29 cellular contexts compared by ENCODE assay signal in the genomic region with DNA sequence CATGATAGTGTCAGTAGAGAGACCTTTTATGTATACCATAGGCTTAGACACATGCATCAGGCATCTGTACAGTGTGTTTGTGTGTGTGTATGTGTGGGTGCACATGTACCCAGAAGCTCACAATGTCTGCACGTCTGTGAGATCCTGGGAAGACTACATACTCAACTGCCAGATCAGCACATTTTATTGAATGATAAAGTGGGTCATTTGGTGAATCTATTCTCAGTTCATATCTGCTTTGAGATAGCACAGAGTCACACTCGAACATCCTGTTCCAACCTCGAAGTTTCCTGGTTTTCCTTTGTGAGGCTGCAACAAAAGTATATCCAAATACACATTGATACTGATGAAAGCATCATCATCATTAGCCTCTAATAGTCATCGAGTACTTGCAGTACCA.
"Had no signal": no experiment of that assay in that cellular context is flagged by ENCODE, and none has a peak within 500 bp of the region (broad histone marks: within the 10 kb centered on the region; RNA-seq: fewer than 3 reads in every experiment).

No MANE protein-coding gene starts in this region.

- DNase-seq: hypothalamus; immature natural killer cell; kidney; left colon; left ventricle myocardium superior; lower lobe of right lung; mammary epithelial cell; mesenchymal stem cell; naive thymus-derived CD8-positive, alpha-beta T cell; nucleus accumbens; pancreas; posterior cingulate gyrus; right lobe of liver; stimulated activated CD4-positive, alpha-beta T cell treated with anti-CD3 and anti-CD28 coated beads, Interleukin-12 subunit alpha, Interleukin-12 subunit beta, amount 100 ng/mL, for 4 hours; stimulated activated CD4-positive, alpha-beta T cell treated with anti-CD3 and anti-CD28 coated beads, Interleukin-15, amount 100 ng/mL, for 24 hours; stimulated activated CD4-positive, alpha-beta T cell treated with anti-CD3 and anti-CD28 coated beads, Interleukin-2, amount 100 ng/mL, for 24 hours; stimulated activated CD4-positive, alpha-beta T cell treated with anti-CD3 and anti-CD28 coated beads, Interleukin-4, amount 100 ng/mL, for 1 hour; stimulated activated naive B cell treated with anti-CD40 and anti-IgM and Interleukin-4, amounts not matched to agents 10 μg/mL and 1 μg/mL and 100 μg/mL, for 72 hours; stimulated activated naive CD8-positive, alpha-beta T cell treated with anti-CD3 and anti-CD28 coated beads, Interleukin-15, Interleukin-2, amounts not matched to agents 100 U/mL and 50 U/mL, for 24 hours; stomach; testis; thyroid gland; transverse colon; upper lobe of left lung had no signal

- H3K27ac ChIP-seq: lower lobe of right lung, pancreas, right atrium auricular region, right lobe of liver, skin epidermis, stomach, testis, thyroid gland, transverse colon, upper lobe of left lung, vagina had no signal

- ATAC-seq: left colon; left ventricle myocardium superior; lower lobe of right lung; naive thymus-derived CD8-positive, alpha-beta T cell; pancreas; stimulated activated naive B cell treated with anti-CD40 and anti-IgM and Interleukin-4, amounts not matched to agents 10 μg/mL and 1 μg/mL and 100 μg/mL, for 72 hours; stimulated activated naive CD8-positive, alpha-beta T cell treated with anti-CD3 and anti-CD28 coated beads, Interleukin-15, Interleukin-2, amounts not matched to agents 100 U/mL and 50 U/mL, for 24 hours had no signal

- H3K4me3 Mint-ChIP-seq: immature natural killer cell; naive thymus-derived CD8-positive, alpha-beta T cell; nephron; neural crest cell; stimulated activated naive B cell treated with anti-CD40 and anti-IgM and Interleukin-4, amounts not matched to agents 10 μg/mL and 1 μg/mL and 100 μg/mL, for 72 hours had no signal

- H3K27me3 ChIP-seq: pancreas, right atrium auricular region, right lobe of liver, stomach, testis, thyroid gland, transverse colon, upper lobe of left lung, vagina had no signal

- H3K36me3 ChIP-seq: lower lobe of right lung, pancreas, right atrium auricular region, right lobe of liver, stomach, thyroid gland, transverse colon, upper lobe of left lung, vagina had no signal

- H3K27ac Mint-ChIP-seq: immature natural killer cell; naive thymus-derived CD8-positive, alpha-beta T cell; nephron; stimulated activated naive B cell treated with anti-CD40 and anti-IgM and Interleukin-4, amounts not matched to agents 10 μg/mL and 1 μg/mL and 100 μg/mL, for 72 hours had no signal

- H3K4me1 Mint-ChIP-seq: immature natural killer cell; naive thymus-derived CD8-positive, alpha-beta T cell; neural crest cell; stimulated activated naive B cell treated with anti-CD40 and anti-IgM and Interleukin-4, amounts not matched to agents 10 μg/mL and 1 μg/mL and 100 μg/mL, for 72 hours had no signal

- H3K36me3 Mint-ChIP-seq: immature natural killer cell; naive thymus-derived CD8-positive, alpha-beta T cell; stimulated activated naive B cell treated with anti-CD40 and anti-IgM and Interleukin-4, amounts not matched to agents 10 μg/mL and 1 μg/mL and 100 μg/mL, for 72 hours had no signal

- H3K4me1 ChIP-seq: lower lobe of right lung, pancreas, stomach, transverse colon, upper lobe of left lung, vagina had no signal

- H3K9me3 Mint-ChIP-seq: immature natural killer cell; naive thymus-derived CD8-positive, alpha-beta T cell; nephron; neural crest cell; stimulated activated naive B cell treated with anti-CD40 and anti-IgM and Interleukin-4, amounts not matched to agents 10 μg/mL and 1 μg/mL and 100 μg/mL, for 72 hours had no signal

- H3K9me3 ChIP-seq: lower lobe of right lung, pancreas, right atrium auricular region, right lobe of liver, stomach, testis, thyroid gland, transverse colon, upper lobe of left lung, vagina had no signal

- H3K4me3 ChIP-seq: lower lobe of right lung, pancreas, right atrium auricular region, right lobe of liver, skin epidermis, stomach, testis, thyroid gland, transverse colon, upper lobe of left lung, vagina had no signal
